8 cellular contexts compared by ENCODE assay signal in genomic region chr1:225766967-225767413, GRCh38. TPM values are rescaled to one million over a fixed set of nuclear protein-coding genes. Genes with fewer than 3 reads are reported as not detected.
DNase-seq lines count a peak whose midpoint lies in the region; ATAC-seq and TF ChIP-seq lines count a peak whose summit lies in the region.

No MANE protein-coding gene starts in this region.

- peak overlapping the region; percentile 74 for H3K4me2 ChIP-seq in BLaER1
- peak overlapping the region; percentile 56 for H3K4me2 ChIP-seq in osteoblast (ENCODE audit: insufficient read depth, low read length)

- H3K9me3 ChIP-seq in BLaER1 (no peaks in the 10 kb centered on the region), esophagus (ENCODE audit: control insufficient read depth in 2 of 2, insufficient read depth in 1 of 2, low read depth in 1 of 2, low read length in 1 of 2) (no peaks in the 10 kb centered on the region), osteoblast (ENCODE audit: low read depth, low read length) (no peaks in the 10 kb centered on the region)

- peak; percentile 81 for DNase-seq in NCI-H69 (lab: John Stamatoyannopoulos, UW)
- DNase-seq in osteoblast (ENCODE audit: insufficient read length, low spot score, missing footprints) = peak; percentile 92
- no peak for DNase-seq in GDM1 (lab: John Stamatoyannopoulos, UW)
- DNase-seq in SKM-1 (lab: John Stamatoyannopoulos, UW; ENCODE audit: unreplicated experiment) = no peak
- DNase-seq in GM19240 (ENCODE audit: insufficient read length, low spot score) = no peak

- no peaks in the 10 kb centered on the region for H3K79me2 ChIP-seq in osteoblast (ENCODE audit: insufficient read depth, low read length)

- H3K36me3 ChIP-seq in BLaER1 (no peaks in the 10 kb centered on the region), esophagus (ENCODE audit: control insufficient read depth in 2 of 2, insufficient read depth in 2 of 2, low read length in 1 of 2) (no peaks in the 10 kb centered on the region), osteoblast (ENCODE audit: insufficient read depth, low read length) (no peaks in the 10 kb centered on the region)

- TF ChIP-seq CTCF in osteoblast (IDR thresholded peaks at IDR 0.05; ENCODE audit: extremely low read depth, low read depth, low read length) = no peak

- H3K9ac ChIP-seq in BLaER1 = peak overlapping the region; percentile 47; the same call in 1 of the 2 replicates

- no peak for ATAC-seq in HG03139 (IDR thresholded peaks at IDR 0.05; ENCODE audit: unreplicated experiment)

- peaks cover 49% of the 10 kb centered on the region for H3K4me1 ChIP-seq in BLaER1
- peaks cover 8 to 11% of the 10 kb centered on the region in 2 donors for H3K4me1 ChIP-seq in esophagus (ENCODE audit: control insufficient read depth in 2 of 2, insufficient read depth in 2 of 2, low read length in 1 of 2)
- peaks cover 50% of the 10 kb centered on the region for H3K4me1 ChIP-seq in osteoblast (ENCODE audit: insufficient read depth, low read length)

- H3K27me3 ChIP-seq in BLaER1 (no peaks in the 10 kb centered on the region), esophagus (ENCODE audit: control insufficient read depth in 1 of 2, insufficient read depth in 2 of 2, low read length in 2 of 2) (no peaks in the 10 kb centered on the region), osteoblast (ENCODE audit: insufficient read depth, low read length) (no peaks in the 10 kb centered on the region)

- H3K4me3 ChIP-seq in BLaER1 (no peak overlapping the region), esophagus (ENCODE audit: low read depth in 1 of 2, low read length in 2 of 2) (no peak overlapping the region), osteoblast (ENCODE audit: insufficient read depth, low read length) (peak overlapping the region; percentile 24)

- H2AFZ ChIP-seq in osteoblast (ENCODE audit: low read length) = peak overlapping the region; percentile 40

- H4K20me1 ChIP-seq in BLaER1 = no peaks in the 10 kb centered on the region
- H4K20me1 ChIP-seq in osteoblast (ENCODE audit: insufficient read depth, low read length) = no peaks in the 10 kb centered on the region

- 21 to 42% methylated on average over 6 of the region's 6 CpGs for WGBS in esophagus, 2 donors

- peak overlapping the region; percentile 72 for H3K27ac ChIP-seq in BLaER1
- peak overlapping the region; percentile 76 to 88 for H3K27ac ChIP-seq in esophagus (ENCODE audit: low read depth in 2 of 2, low read length in 1 of 2)
- H3K27ac ChIP-seq in osteoblast (ENCODE audit: low read depth, low read length) = peak overlapping the region; percentile 92

RNA-seq across cellular contexts. Expression of gene SRP9, which starts 10.6 kb away (rescaled TPM):
- polyA plus RNA-seq in esophagus = 100 to 1,000 TPM; 129 to 158 TPM
- 174 and 178 TPM in 2 replicates for total RNA-seq in osteoblast

RNA-seq across cellular contexts. Expression of gene EPHX1, which starts 42.9 kb away (rescaled TPM):
- 10 to 100 TPM; 62.5 to 90.7 TPM for polyA plus RNA-seq in esophagus
- total RNA-seq in osteoblast = 67.0 and 77.2 TPM in 2 replicates

Comparison
In these comparisons a context has a peak if more than half of its experiments do, and no peak if none do; other contexts are left out.
1. DNase-seq: peak in NCI-H69 (single experiment) and osteoblast (single experiment); none in GDM1 (single experiment), SKM-1 (single experiment) and GM19240 (single experiment).
2. Peak in every context shown above with its lines, with median percentiles within 50 percentile points of each other: H3K27ac ChIP-seq.